ENCODE assay signal across 36 cellular contexts in the genomic region with DNA sequence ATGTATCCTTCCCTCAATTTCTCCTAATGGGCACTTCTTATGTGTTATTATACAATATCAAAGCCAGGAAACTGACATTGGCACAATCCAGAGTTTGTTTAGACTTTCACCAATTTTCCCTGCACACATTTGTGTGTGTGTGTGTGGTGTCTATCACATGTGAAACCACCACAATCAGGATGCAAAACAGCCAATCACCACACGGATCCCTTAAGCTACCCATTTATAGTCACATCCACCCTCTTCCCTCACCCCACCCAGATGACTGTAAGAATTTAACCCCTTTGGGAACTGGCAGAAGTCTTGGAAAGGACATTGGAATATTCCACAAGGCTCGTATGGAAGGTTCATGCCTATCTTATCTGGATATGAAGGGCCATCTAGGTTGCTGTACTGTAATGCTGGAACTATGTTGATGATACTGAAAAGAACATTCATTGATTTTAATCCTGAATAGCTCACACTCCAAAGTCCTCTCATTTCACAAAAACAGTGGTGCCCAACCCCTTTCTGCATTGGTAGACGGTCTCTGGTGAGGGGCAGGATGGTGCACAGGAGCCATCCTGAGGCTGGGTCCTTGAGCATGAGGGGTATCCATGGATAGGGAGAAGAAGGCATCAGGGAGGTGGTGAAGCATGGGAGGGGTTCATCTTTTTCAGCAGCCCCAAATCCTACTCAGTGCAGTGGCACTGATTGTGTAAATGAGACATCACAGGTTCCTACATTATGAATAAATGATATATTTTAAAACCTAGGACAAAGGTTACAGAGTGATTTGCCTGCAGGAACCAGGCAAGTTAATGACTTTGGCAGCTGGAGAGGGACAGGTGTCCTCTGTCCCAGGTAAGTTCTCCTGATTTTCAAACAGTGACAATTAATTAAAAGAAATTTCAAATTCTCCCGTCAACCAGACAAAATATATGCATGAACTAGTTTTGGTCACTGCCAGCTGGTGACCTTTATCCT. TPM values are rescaled to one million over a fixed set of nuclear protein-coding genes. Genes with fewer than 3 reads are reported as not detected.
"Had no signal": no experiment of that assay in that cellular context is flagged by ENCODE, and none has a peak within 500 bp of the region (broad histone marks: within the 10 kb centered on the region; RNA-seq: fewer than 3 reads in every experiment).

No MANE protein-coding gene starts in this region.

- H3K36me3 Mint-ChIP-seq: activated naive CD8-positive, alpha-beta T cell treated with anti-CD3 and anti-CD28 coated beads, Interleukin-2, amount 10 ng/mL, durations not matched to agents 7 days and 5 days had no signal

- H3K4me1 ChIP-seq: ascending aorta had no signal

- H3K4me1 Mint-ChIP-seq: activated CD4-positive, alpha-beta T cell treated with anti-CD3 and anti-CD28 coated beads, Interleukin-2, amount 10 ng/mL, durations not matched to agents 24 days and 14 days; activated naive CD4-positive, alpha-beta T cell treated with anti-CD3 and anti-CD28 coated beads, Interleukin-2, amount 50 U/mL, for 24 hours; activated naive CD8-positive, alpha-beta T cell treated with anti-CD3 and anti-CD28 coated beads, Interleukin-2, amount 10 ng/mL, durations not matched to agents 7 days and 5 days had no signal

- H3K27ac ChIP-seq: ascending aorta, cardiac muscle cell, RWPE1, VCaP had no signal

- H3K27ac Mint-ChIP-seq: activated CD4-positive, alpha-beta T cell treated with anti-CD3 and anti-CD28 coated beads, Interleukin-2, amount 10 ng/mL, durations not matched to agents 24 days and 14 days; activated CD8-positive, alpha-beta T cell treated with anti-CD3 and anti-CD28 coated beads for 36 hours; activated naive CD4-positive, alpha-beta T cell treated with anti-CD3 and anti-CD28 coated beads, Interleukin-2, amount 50 U/mL, for 24 hours; activated naive CD8-positive, alpha-beta T cell treated with anti-CD3 and anti-CD28 coated beads, Interleukin-2, amount 10 ng/mL, durations not matched to agents 7 days and 5 days; activated T-helper 2 cell treated with anti-CD3 and anti-CD28 coated beads, Interferon-gamma antibody, Interleukin-2, Interleukin-4, amounts not matched to agents 10 μg/mL and 5 μg/mL and 100 μg/mL, durations not matched to agents 14 hours and 24 hours and 36 hours had no signal

- H3K36me3 ChIP-seq: ascending aorta, cardiac muscle cell had no signal

- H3K4me3 ChIP-seq: ascending aorta, cardiac muscle cell, K562 had no signal

- FAIRE-seq: K562, RCC 7860 had no signal

- H3K27me3 ChIP-seq: ascending aorta, cardiac muscle cell had no signal

- H3K9me3 ChIP-seq: ascending aorta had no signal

- DNase-seq: activated CD4-positive, alpha-beta T cell treated with anti-CD3 and anti-CD28 coated beads for 1 hour; activated CD4-positive, alpha-beta T cell treated with anti-CD3 and anti-CD28 coated beads, Interleukin-2, amount 10 ng/mL, durations not matched to agents 24 days and 14 days; activated CD4-positive, alpha-beta T cell treated with anti-CD3 and anti-CD28 coated beads, Interleukin-2, amount 50 U/mL, for 4 hours; activated CD4-positive, CD25-positive, alpha-beta regulatory T cell; activated CD8-positive, alpha-beta T cell treated with anti-CD3 and anti-CD28 coated beads for 36 hours; activated gamma-delta T cell; activated naive CD4-positive, alpha-beta T cell treated with Interleukin-2 at 50 U/mL for 16 hours; activated naive CD8-positive, alpha-beta T cell treated with anti-CD3 and anti-CD28 coated beads, Interleukin-2, amount 10 ng/mL, durations not matched to agents 7 days and 5 days; activated T-cell treated with anti-CD3 and anti-CD28 coated beads, Interleukin-2, amount 50 U/mL, for 1 hour; amygdala; NCI-H1092 treated with DMSO at 0.1 percent for 48 hours; NCI-H1417; NCI-H187 treated with DMSO at 0.1 percent for 48 hours; NCI-H2081; NCI-H2171 treated with DMSO at 0.1 percent for 48 hours; NCI-H2227 treated with DMSO at 0.1 percent for 48 hours; NCI-H446; NCI-H510A treated with DMSO at 0.1 percent for 48 hours; NK-92 treated with Interleukin-12 subunit alpha and Interleukin-12 subunit beta, amount 100 ng/mL, for 24 hours; PC-3; SIG-M5; SW 1271; T-helper 1 cell; T-helper 2 cell; T-helper 9 cell had no signal

- H3K9me3 Mint-ChIP-seq: activated CD4-positive, alpha-beta T cell treated with anti-CD3 and anti-CD28 coated beads, Interleukin-2, amount 10 ng/mL, durations not matched to agents 24 days and 14 days; activated naive CD4-positive, alpha-beta T cell treated with anti-CD3 and anti-CD28 coated beads, Interleukin-2, amount 50 U/mL, for 24 hours; activated naive CD8-positive, alpha-beta T cell treated with anti-CD3 and anti-CD28 coated beads, Interleukin-2, amount 10 ng/mL, durations not matched to agents 7 days and 5 days; activated T-helper 2 cell treated with anti-CD3 and anti-CD28 coated beads, Interferon-gamma antibody, Interleukin-2, Interleukin-4, amounts not matched to agents 10 μg/mL and 5 μg/mL and 100 μg/mL, durations not matched to agents 14 hours and 24 hours and 36 hours had no signal

- H3K4me3 Mint-ChIP-seq: activated CD4-positive, alpha-beta T cell treated with anti-CD3 and anti-CD28 coated beads, Interleukin-2, amount 10 ng/mL, durations not matched to agents 24 days and 14 days; activated CD8-positive, alpha-beta T cell treated with anti-CD3 and anti-CD28 coated beads for 36 hours; activated naive CD4-positive, alpha-beta T cell treated with anti-CD3 and anti-CD28 coated beads, Interleukin-2, amount 50 U/mL, for 24 hours; activated naive CD8-positive, alpha-beta T cell treated with anti-CD3 and anti-CD28 coated beads, Interleukin-2, amount 10 ng/mL, durations not matched to agents 7 days and 5 days had no signal

- ATAC-seq: activated CD8-positive, alpha-beta T cell treated with anti-CD3 and anti-CD28 coated beads for 36 hours; PC-3; Right ventricle myocardium inferior had no signal

RNA-seq across cellular contexts. Expression of a gene that starts 12.1 kb away (rescaled TPM):
- total RNA-seq: activated CD4-positive, alpha-beta T cell treated with anti-CD3 and anti-CD28 coated beads, Interleukin-2, amount 10 ng/mL, durations not matched to agents 24 days and 14 days; activated CD8-positive, alpha-beta memory T cell treated with anti-CD3 and anti-CD28 coated beads for 36 hours; activated CD8-positive, alpha-beta T cell treated with anti-CD3 and anti-CD28 coated beads for 36 hours; activated naive CD8-positive, alpha-beta T cell treated with anti-CD3 and anti-CD28 coated beads, Interleukin-2, amount 10 ng/mL, durations not matched to agents 7 days and 5 days; activated T-helper 2 cell treated with anti-CD3 and anti-CD28 coated beads, Interferon-gamma antibody, Interleukin-2, Interleukin-4, amounts not matched to agents 10 μg/mL and 5 μg/mL and 100 μg/mL, durations not matched to agents 14 hours and 24 hours and 36 hours; ascending aorta; M059J; PC-3; Right ventricle myocardium inferior had no signal

RNA-seq across cellular contexts. Expression of a gene that starts 23.9 kb away (rescaled TPM):
- total RNA-seq: activated CD4-positive, alpha-beta T cell treated with anti-CD3 and anti-CD28 coated beads, Interleukin-2, amount 10 ng/mL, durations not matched to agents 24 days and 14 days; activated CD8-positive, alpha-beta memory T cell treated with anti-CD3 and anti-CD28 coated beads for 36 hours; activated CD8-positive, alpha-beta T cell treated with anti-CD3 and anti-CD28 coated beads for 36 hours; activated naive CD8-positive, alpha-beta T cell treated with anti-CD3 and anti-CD28 coated beads, Interleukin-2, amount 10 ng/mL, durations not matched to agents 7 days and 5 days; activated T-helper 2 cell treated with anti-CD3 and anti-CD28 coated beads, Interferon-gamma antibody, Interleukin-2, Interleukin-4, amounts not matched to agents 10 μg/mL and 5 μg/mL and 100 μg/mL, durations not matched to agents 14 hours and 24 hours and 36 hours; M059J; PC-3 had no signal
